In genomic region chr1:228943436-228943835, GRCh38 we compare ENCODE assay signal across 25 cellular contexts.
"Had no signal": no experiment of that assay in that cellular context is flagged by ENCODE, and none has a peak within 500 bp of the region (broad histone marks: within the 10 kb centered on the region; RNA-seq: fewer than 3 reads in every experiment).

No MANE protein-coding gene starts in this region.

- H3K9ac ChIP-seq: parathyroid adenoma had no signal

- H3K27me3 ChIP-seq: left lung, right lobe of liver, tibial nerve, uterus had no signal

- H3K9me3 ChIP-seq: left lung, mucosa of descending colon, psoas muscle, right lobe of liver, tibial nerve, uterus had no signal

- H3K27ac Mint-ChIP-seq: immature natural killer cell; naive thymus-derived CD8-positive, alpha-beta T cell; stimulated activated memory B cell treated with anti-CD40 and anti-IgM and Interleukin-4, amounts not matched to agents 10 μg/mL and 1 μg/mL and 100 μg/mL, for 72 hours; stimulated activated naive CD8-positive, alpha-beta T cell treated with anti-CD3 and anti-CD28 coated beads, Interleukin-15, amount 100 ng/mL, for 72 hours; type B pancreatic cell had no signal

- H3K9me3 Mint-ChIP-seq: immature natural killer cell; naive thymus-derived CD8-positive, alpha-beta T cell; stimulated activated memory B cell treated with anti-CD40 and anti-IgM and Interleukin-4, amounts not matched to agents 10 μg/mL and 1 μg/mL and 100 μg/mL, for 72 hours; stimulated activated naive CD8-positive, alpha-beta T cell treated with anti-CD3 and anti-CD28 coated beads, Interleukin-15, amount 100 ng/mL, for 72 hours; type B pancreatic cell had no signal

- H3K36me3 ChIP-seq: left lung, right lobe of liver, tibial nerve, uterus had no signal

- DNase-seq: hypothalamus; immature natural killer cell; kidney; left colon; left lung; midbrain; mucosa of descending colon; naive thymus-derived CD8-positive, alpha-beta T cell; occipital lobe; psoas muscle; right lobe of liver; stimulated activated CD4-positive, alpha-beta T cell treated with anti-CD3 and anti-CD28 coated beads, Interleukin-1b, Interleukin-23, amount 100 ng/mL, for 48 hours; stimulated activated CD4-positive, alpha-beta T cell treated with anti-CD3 and anti-CD28 coated beads, Interleukin-2, amount 100 ng/mL, for 48 hours; stimulated activated CD4-positive, alpha-beta T cell treated with anti-CD3 and anti-CD28 coated beads, Interleukin-4, amount 100 ng/mL, for 4 hours; stimulated activated CD8-positive, alpha-beta memory T cell treated with anti-CD3 and anti-CD28 coated beads, Interleukin-4, amount 100 ng/mL, for 48 hours; stimulated activated naive CD4-positive, alpha-beta T cell treated with Interleukin-2 at 50 U/mL for 16 hours; stimulated activated naive CD8-positive, alpha-beta T cell treated with anti-CD3 and anti-CD28 coated beads, Interleukin-15, amount 100 ng/mL, for 72 hours; substantia nigra; uterus had no signal

- ATAC-seq: left colon; left lung; mucosa of descending colon; naive thymus-derived CD8-positive, alpha-beta T cell; psoas muscle; right lobe of liver; stimulated activated memory B cell treated with anti-CD40 and anti-IgM and Interleukin-4, amounts not matched to agents 10 μg/mL and 1 μg/mL and 100 μg/mL, for 72 hours; stimulated activated naive CD8-positive, alpha-beta T cell treated with anti-CD3 and anti-CD28 coated beads, Interleukin-15, amount 100 ng/mL, for 72 hours had no signal

- H3K4me2 ChIP-seq: smooth muscle cell had no signal

- H3K4me1 Mint-ChIP-seq: stimulated activated memory B cell treated with anti-CD40 and anti-IgM and Interleukin-4, amounts not matched to agents 10 μg/mL and 1 μg/mL and 100 μg/mL, for 72 hours had no signal

- H3K27ac ChIP-seq: left lung, parathyroid adenoma, psoas muscle, right lobe of liver, tibial nerve, uterus had no signal

- H3K27me3 Mint-ChIP-seq: naive thymus-derived CD8-positive, alpha-beta T cell; stimulated activated memory B cell treated with anti-CD40 and anti-IgM and Interleukin-4, amounts not matched to agents 10 μg/mL and 1 μg/mL and 100 μg/mL, for 72 hours; stimulated activated naive CD8-positive, alpha-beta T cell treated with anti-CD3 and anti-CD28 coated beads, Interleukin-15, amount 100 ng/mL, for 72 hours; type B pancreatic cell had no signal

- H3K36me3 Mint-ChIP-seq: immature natural killer cell; naive thymus-derived CD8-positive, alpha-beta T cell; stimulated activated memory B cell treated with anti-CD40 and anti-IgM and Interleukin-4, amounts not matched to agents 10 μg/mL and 1 μg/mL and 100 μg/mL, for 72 hours; type B pancreatic cell had no signal

- H3K79me2 ChIP-seq: parathyroid adenoma had no signal

- H3K4me3 Mint-ChIP-seq: immature natural killer cell; naive thymus-derived CD8-positive, alpha-beta T cell; stimulated activated memory B cell treated with anti-CD40 and anti-IgM and Interleukin-4, amounts not matched to agents 10 μg/mL and 1 μg/mL and 100 μg/mL, for 72 hours; stimulated activated naive CD8-positive, alpha-beta T cell treated with anti-CD3 and anti-CD28 coated beads, Interleukin-15, amount 100 ng/mL, for 72 hours; type B pancreatic cell had no signal

- H3K4me3 ChIP-seq: left lung, lung, mucosa of descending colon, psoas muscle, right lobe of liver, smooth muscle cell, tibial nerve, uterus had no signal

- H2AFZ ChIP-seq: parathyroid adenoma had no signal

- H3K4me1 ChIP-seq: parathyroid adenoma, uterus had no signal
